ENCODE assay signal across 1 cellular context in genomic region chr10:79490400-79491081, GRCh38.
TF ChIP-seq lines count a peak whose summit lies in the region.

No MANE protein-coding gene starts in this region.

TF ChIP-seq in HEK293, 187 proteins besides CTCF, POLR2A, EP300 and RAD21 (continued from another document):
- TF ChIP-seq ATF2 (tag by site-specific recombination; IDR thresholded peaks at IDR 0.05; ENCODE audit: low read depth) (no peak), ZNF837 (tag by site-specific recombination; IDR thresholded peaks at IDR 0.05) (no peak), ZSCAN30 (tag by site-specific recombination; IDR thresholded peaks at IDR 0.05) (no peak), ZNF214 (tag by site-specific recombination; IDR thresholded peaks at IDR 0.05; ENCODE audit: borderline replicate concordance) (no peak), ZNF335 (tag by site-specific recombination; conservative IDR thresholded peaks at IDR 0.05) (no peak), ZNF211 (tag by site-specific recombination; IDR thresholded peaks at IDR 0.05; ENCODE audit: low read depth) (no peak), ZNF510 (tag by site-specific recombination; IDR thresholded peaks at IDR 0.05; ENCODE audit: insufficient replicate concordance) (no peak), ZIC2 (tag by site-specific recombination; IDR thresholded peaks at IDR 0.05) (peak; percentile 85), ZBTB26 (tag by site-specific recombination; optimal IDR thresholded peaks at IDR 0.05) (no peak)
